In genomic region chr9:38432922-38433510, GRCh38 we compare ENCODE assay signal across 8 cellular contexts. TPM values are rescaled to one million over a fixed set of nuclear protein-coding genes. Genes with fewer than 3 reads are reported as not detected.
DNase-seq lines count a peak whose midpoint lies in the region; TF ChIP-seq lines count a peak whose summit lies in the region.

No MANE protein-coding gene starts in this region.

- H3K4me1 ChIP-seq in suprapubic skin, result no peaks in the 10 kb centered on the region

- no peaks in the 10 kb centered on the region for H3K36me3 ChIP-seq in suprapubic skin

- no peak for TF ChIP-seq POLR2A in suprapubic skin (IDR thresholded peaks at IDR 0.05)

- no peaks in the 10 kb centered on the region for H3K27me3 ChIP-seq in suprapubic skin

- no peak overlapping the region for H3K27ac ChIP-seq in suprapubic skin

- peak; percentile 39 to 60 for TF ChIP-seq CTCF in suprapubic skin (IDR thresholded peaks at IDR 0.05)

- 17% methylated on average over 3 of the region's 3 CpGs for WGBS in suprapubic skin

- TF ChIP-seq EP300 in Ishikawa (IDR thresholded peaks at IDR 0.05; ENCODE audit: borderline replicate concordance) (no peak), suprapubic skin (IDR thresholded peaks at IDR 0.05) (no peak)

- no peaks in the 10 kb centered on the region for H3K9me3 ChIP-seq in suprapubic skin

- peak; percentile 63 for TF ChIP-seq RAD21 in Ishikawa (IDR thresholded peaks at IDR 0.05; ENCODE audit: low read depth)

- DNase-seq in DMS79 (lab: John Stamatoyannopoulos, UW) (peak; percentile 2), SK-N-DZ (ENCODE audit: low spot score) (peak; percentile 61), germinal center (ENCODE audit: low spot score) (peak; percentile 22), suprapubic skin (ENCODE audit: low spot score in 2 of 2) (no peak), UCSD-AML1 (lab: John Stamatoyannopoulos, UW; ENCODE audit: unreplicated experiment) (no peak), nucleus accumbens (lab: John Stamatoyannopoulos, UW) (no peak)
- no peak for DNase-seq in activated CD4-positive, alpha-beta T cell treated with anti-CD3 and anti-CD28 coated beads, Interleukin-2, amount 50 U/mL, for 4 hours

- H3K4me3 ChIP-seq in suprapubic skin, result no peak overlapping the region

TF ChIP-seq in Ishikawa, 13 proteins besides CTCF, POLR2A, EP300 and RAD21:
- peak; percentile 62 for TF ChIP-seq USF1 (IDR thresholded peaks at IDR 0.05)
- TF ChIP-seq MAX (IDR thresholded peaks at IDR 0.05), result peak; percentile 72
- TF ChIP-seq TCF12 (IDR thresholded peaks at IDR 0.05; ENCODE audit: low read depth), result no peak

RNA-seq across cellular contexts. Expression of gene IGFBPL1, which starts 8.8 kb away (rescaled TPM):
- polyA plus RNA-seq in SK-N-DZ (2014; cell fraction: cytosol; rRNA removed), result 247 and 312 TPM in 2 replicates
- polyA plus RNA-seq in SK-N-DZ (2014; cell fraction: nucleus; rRNA removed), result 83.4 and 98.5 TPM in 2 replicates
- total RNA-seq in suprapubic skin, result not detected

RNA-seq across cellular contexts. Expression of gene ALDH1B1, which starts 40.5 kb away (rescaled TPM):
- polyA plus RNA-seq in SK-N-DZ (2014; cell fraction: cytosol; rRNA removed), result 57.0 and 60.9 TPM in 2 replicates
- polyA plus RNA-seq in SK-N-DZ (2014; cell fraction: nucleus; rRNA removed), result 16.7 and 20.8 TPM in 2 replicates
- 1 to 10 TPM; 2.2 to 4.3 (median 3.4) TPM for total RNA-seq in suprapubic skin

Comparison
In these comparisons a context has a peak if more than half of its experiments do, and no peak if none do; other contexts are left out.
1. DNase-seq: peak in DMS79 (single experiment), SK-N-DZ (single experiment) and germinal center (single experiment); none in suprapubic skin (0 of 2), UCSD-AML1 (single experiment), nucleus accumbens (0 of 56) and activated CD4-positive, alpha-beta T cell treated with anti-CD3 and anti-CD28 coated beads, Interleukin-2, amount 50 U/mL, for 4 hours (0 of 2).